In the genomic region with DNA sequence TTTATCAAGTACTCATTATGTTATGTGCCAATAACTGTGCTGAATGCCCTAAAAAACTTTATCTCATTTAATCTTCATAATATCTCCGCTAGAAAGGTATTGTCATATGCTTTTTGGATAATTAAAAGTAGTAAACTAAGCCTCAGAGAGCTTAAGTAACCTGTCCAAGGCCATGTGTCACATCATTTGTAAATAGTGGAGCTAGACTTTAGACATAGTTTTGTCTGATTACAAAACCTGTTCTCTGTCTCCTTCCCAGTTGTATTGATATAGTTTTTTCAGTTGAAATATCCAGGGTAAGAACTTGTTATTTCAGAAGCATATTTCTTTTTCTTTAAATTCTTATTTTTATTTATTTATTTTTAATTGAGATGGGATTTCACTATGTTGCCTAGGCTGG, we compare ENCODE assay signal across 1 cellular context.
TF ChIP-seq lines count a peak whose summit lies in the region.

No MANE protein-coding gene starts in this region.

TF ChIP-seq in HepG2, 621 proteins besides CTCF, POLR2A, EP300 and RAD21:
- TF ChIP-seq, protein P1, sequence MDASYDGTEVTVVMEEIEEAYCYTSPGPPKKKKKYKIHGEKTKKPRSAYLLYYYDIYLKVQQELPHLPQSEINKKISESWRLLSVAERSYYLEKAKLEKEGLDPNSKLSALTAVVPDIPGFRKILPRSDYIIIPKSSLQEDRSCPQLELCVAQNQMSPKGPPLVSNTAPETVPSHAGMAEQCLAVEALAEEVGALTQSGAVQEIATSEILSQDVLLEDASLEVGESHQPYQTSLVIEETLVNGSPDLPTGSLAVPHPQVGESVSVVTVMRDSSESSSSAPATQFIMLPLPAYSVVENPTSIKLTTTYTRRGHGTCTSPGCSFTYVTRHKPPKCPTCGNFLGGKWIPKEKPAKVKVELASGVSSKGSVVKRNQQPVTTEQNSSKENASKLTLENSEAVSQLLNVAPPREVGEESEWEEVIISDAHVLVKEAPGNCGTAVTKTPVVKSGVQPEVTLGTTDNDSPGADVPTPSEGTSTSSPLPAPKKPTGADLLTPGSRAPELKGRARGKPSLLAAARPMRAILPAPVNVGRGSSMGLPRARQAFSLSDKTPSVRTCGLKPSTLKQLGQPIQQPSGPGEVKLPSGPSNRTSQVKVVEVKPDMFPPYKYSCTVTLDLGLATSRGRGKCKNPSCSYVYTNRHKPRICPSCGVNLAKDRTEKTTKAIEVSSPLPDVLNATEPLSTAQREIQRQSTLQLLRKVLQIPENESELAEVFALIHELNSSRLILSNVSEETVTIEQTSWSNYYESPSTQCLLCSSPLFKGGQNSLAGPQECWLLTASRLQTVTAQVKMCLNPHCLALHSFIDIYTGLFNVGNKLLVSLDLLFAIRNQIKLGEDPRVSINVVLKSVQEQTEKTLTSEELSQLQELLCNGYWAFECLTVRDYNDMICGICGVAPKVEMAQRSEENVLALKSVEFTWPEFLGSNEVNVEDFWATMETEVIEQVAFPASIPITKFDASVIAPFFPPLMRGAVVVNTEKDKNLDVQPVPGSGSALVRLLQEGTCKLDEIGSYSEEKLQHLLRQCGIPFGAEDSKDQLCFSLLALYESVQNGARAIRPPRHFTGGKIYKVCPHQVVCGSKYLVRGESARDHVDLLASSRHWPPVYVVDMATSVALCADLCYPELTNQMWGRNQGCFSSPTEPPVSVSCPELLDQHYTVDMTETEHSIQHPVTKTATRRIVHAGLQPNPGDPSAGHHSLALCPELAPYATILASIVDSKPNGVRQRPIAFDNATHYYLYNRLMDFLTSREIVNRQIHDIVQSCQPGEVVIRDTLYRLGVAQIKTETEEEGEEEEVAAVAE (CRISPR knock-in tag; IDR thresholded peaks at IDR 0.05; ENCODE audit: borderline replicate concordance) = no peak
- no peak for TF ChIP-seq HOXA7 (CRISPR knock-in tag; IDR thresholded peaks at IDR 0.05)
- TF ChIP-seq RFX3 (CRISPR knock-in tag; IDR thresholded peaks at IDR 0.05) = no peak
- TF ChIP-seq, protein P2, sequence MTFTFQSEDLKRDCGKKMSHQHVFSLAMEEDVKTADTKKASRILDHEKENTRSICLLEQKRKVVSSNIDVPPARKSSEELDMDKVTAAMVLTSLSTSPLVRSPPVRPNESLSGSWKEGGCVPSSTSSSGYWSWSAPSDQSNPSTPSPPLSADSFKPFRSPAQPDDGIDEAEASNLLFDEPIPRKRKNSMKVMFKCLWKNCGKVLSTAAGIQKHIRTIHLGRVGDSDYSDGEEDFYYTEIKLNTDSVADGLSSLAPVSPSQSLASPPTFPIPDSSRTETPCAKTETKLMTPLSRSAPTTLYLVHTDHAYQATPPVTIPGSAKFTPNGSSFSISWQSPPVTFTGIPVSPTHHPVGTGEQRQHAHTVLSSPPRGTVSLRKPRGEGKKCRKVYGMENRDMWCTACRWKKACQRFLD (CRISPR knock-in tag; IDR thresholded peaks at IDR 0.05; ENCODE audit: borderline replicate concordance) = no peak
- TF ChIP-seq ZFP62 (CRISPR knock-in tag; IDR thresholded peaks at IDR 0.05) = no peak
- TF ChIP-seq, protein P3, sequence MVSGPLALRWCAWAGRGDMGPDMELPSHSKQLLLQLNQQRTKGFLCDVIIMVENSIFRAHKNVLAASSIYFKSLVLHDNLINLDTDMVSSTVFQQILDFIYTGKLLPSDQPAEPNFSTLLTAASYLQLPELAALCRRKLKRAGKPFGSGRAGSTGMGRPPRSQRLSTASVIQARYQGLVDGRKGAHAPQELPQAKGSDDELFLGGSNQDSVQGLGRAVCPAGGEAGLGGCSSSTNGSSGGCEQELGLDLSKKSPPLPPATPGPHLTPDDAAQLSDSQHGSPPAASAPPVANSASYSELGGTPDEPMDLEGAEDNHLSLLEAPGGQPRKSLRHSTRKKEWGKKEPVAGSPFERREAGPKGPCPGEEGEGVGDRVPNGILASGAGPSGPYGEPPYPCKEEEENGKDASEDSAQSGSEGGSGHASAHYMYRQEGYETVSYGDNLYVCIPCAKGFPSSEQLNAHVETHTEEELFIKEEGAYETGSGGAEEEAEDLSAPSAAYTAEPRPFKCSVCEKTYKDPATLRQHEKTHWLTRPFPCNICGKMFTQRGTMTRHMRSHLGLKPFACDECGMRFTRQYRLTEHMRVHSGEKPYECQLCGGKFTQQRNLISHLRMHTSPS (CRISPR knock-in tag; IDR thresholded peaks at IDR 0.05; ENCODE audit: low read depth) = no peak
- no peak for TF ChIP-seq ZNF567 (CRISPR knock-in tag; IDR thresholded peaks at IDR 0.05; ENCODE audit: borderline replicate concordance)
- TF ChIP-seq ZIK1 (CRISPR knock-in tag; IDR thresholded peaks at IDR 0.05; ENCODE audit: borderline replicate concordance, low read depth) = no peak
